Comparison of ENCODE assay signal across 1 cellular context in the genomic region with DNA sequence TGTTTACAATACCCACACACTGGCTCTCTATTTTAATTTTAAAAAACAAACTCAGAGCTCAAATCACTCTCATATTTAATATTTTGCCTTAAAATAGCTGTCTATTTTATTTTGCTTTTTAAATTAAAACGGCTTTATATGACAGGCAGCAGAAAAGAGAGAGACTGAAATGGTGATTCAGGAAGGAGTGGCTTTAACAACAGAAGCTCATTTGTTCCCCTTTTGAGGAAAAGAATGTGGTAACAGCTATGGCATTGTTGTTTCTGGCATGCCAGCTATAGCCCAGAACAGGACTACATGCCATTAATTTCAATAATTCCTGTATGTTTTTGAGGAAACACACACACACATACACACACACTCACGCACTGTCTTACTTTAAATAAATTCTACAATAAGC.
TF ChIP-seq lines count a peak whose summit lies in the region.

No MANE protein-coding gene starts in this region.

TF ChIP-seq in HCT116, 20 proteins besides CTCF, POLR2A, EP300 and RAD21:
- TF ChIP-seq, protein P1, sequence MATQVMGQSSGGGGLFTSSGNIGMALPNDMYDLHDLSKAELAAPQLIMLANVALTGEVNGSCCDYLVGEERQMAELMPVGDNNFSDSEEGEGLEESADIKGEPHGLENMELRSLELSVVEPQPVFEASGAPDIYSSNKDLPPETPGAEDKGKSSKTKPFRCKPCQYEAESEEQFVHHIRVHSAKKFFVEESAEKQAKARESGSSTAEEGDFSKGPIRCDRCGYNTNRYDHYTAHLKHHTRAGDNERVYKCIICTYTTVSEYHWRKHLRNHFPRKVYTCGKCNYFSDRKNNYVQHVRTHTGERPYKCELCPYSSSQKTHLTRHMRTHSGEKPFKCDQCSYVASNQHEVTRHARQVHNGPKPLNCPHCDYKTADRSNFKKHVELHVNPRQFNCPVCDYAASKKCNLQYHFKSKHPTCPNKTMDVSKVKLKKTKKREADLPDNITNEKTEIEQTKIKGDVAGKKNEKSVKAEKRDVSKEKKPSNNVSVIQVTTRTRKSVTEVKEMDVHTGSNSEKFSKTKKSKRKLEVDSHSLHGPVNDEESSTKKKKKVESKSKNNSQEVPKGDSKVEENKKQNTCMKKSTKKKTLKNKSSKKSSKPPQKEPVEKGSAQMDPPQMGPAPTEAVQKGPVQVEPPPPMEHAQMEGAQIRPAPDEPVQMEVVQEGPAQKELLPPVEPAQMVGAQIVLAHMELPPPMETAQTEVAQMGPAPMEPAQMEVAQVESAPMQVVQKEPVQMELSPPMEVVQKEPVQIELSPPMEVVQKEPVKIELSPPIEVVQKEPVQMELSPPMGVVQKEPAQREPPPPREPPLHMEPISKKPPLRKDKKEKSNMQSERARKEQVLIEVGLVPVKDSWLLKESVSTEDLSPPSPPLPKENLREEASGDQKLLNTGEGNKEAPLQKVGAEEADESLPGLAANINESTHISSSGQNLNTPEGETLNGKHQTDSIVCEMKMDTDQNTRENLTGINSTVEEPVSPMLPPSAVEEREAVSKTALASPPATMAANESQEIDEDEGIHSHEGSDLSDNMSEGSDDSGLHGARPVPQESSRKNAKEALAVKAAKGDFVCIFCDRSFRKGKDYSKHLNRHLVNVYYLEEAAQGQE (IDR thresholded peaks at IDR 0.05; ENCODE audit: low read depth), result no peak
- no peak for TF ChIP-seq MAX (IDR thresholded peaks at IDR 0.05)
- TF ChIP-seq ZNF274 (IDR thresholded peaks at IDR 0.05; ENCODE audit: low read depth, low read length), result no peak
- TF ChIP-seq EZH2phosphoT487 (IDR thresholded peaks at IDR 0.05; ENCODE audit: borderline replicate concordance), result no peak
- TF ChIP-seq CBX3 (IDR thresholded peaks at IDR 0.05; ENCODE audit: low read depth), result no peak
- no peak for TF ChIP-seq JUND (IDR thresholded peaks at IDR 0.05)
- no peak for TF ChIP-seq CEBPB (IDR thresholded peaks at IDR 0.05; ENCODE audit: low read depth)
- TF ChIP-seq ZBTB33 (IDR thresholded peaks at IDR 0.05; ENCODE audit: extremely low read depth, insufficient replicate concordance, low read length), result no peak
- TF ChIP-seq ELF1 (IDR thresholded peaks at IDR 0.05; ENCODE audit: borderline replicate concordance, low read depth), result no peak
